Comparison of ENCODE assay signal across 27 cellular contexts in the genomic region with DNA sequence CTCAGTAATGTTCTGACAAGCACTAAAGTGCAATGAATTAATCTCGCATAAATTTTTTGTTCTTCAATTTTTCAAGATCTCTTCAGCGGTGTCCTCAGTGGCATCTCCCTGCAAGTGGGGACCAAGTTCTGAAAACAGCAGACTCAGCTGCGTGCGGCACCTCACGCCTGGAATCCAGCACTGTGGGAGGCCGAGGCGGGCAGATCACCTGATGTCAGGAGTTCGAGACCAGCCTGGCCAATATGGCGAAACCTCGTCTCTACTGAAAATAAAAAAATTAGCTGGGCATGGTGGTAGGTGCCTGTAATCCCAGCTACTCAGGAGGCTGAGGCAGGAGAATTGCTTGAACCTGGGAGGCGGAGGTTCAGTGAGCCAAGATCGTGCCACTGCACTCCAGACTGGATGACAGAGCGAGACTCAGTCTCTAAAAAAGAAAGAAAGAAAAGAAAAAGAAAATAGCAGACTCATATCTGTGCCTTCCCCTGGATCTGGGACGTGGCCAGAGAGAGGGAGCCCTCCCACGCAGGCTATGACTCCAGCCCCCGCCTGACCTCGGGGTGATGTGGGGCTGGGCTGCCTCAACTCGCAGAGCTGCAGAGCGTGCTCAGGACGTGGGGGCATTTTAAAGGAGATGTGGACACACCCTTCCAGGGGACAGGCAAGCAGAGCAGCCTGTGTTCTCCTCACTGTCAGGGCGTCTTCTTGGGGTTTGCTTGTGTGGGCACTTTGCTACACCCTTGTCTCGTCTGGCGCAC.
DNase-seq lines count a peak whose midpoint lies in the region; ATAC-seq, FAIRE-seq and TF ChIP-seq lines count a peak whose summit lies in the region.
"Had no signal": no experiment of that assay in that cellular context is flagged by ENCODE, and none has a peak within 500 bp of the region (broad histone marks: within the 10 kb centered on the region; RNA-seq: fewer than 3 reads in every experiment).

No MANE protein-coding gene starts in this region.

- TF ChIP-seq POLR2A in K562 (conservative IDR thresholded peaks at IDR 0.05) (no peak), testis (IDR thresholded peaks at IDR 0.05) (no peak), HepG2 (IDR thresholded peaks at IDR 0.05; ENCODE audit: insufficient read depth in 1 of 2, low read depth in 2 of 2, low read length in 2 of 2) (no peak)

- H3K27ac ChIP-seq in HUES6 (ENCODE audit: low read depth, low read length) (no peak overlapping the region), K562 (ENCODE audit: extremely low read depth, low read depth, low read length) (no peak overlapping the region), testis (no peak overlapping the region), HepG2 (ENCODE audit: extremely low read length, insufficient read depth, low read length) (no peak overlapping the region)
- H3K27ac ChIP-seq: breast epithelium, colonic mucosa, esophagus squamous epithelium, neutrophil, RWPE1, thyroid gland had no signal

- peaks cover 60% of the 10 kb centered on the region for H3K27me3 Mint-ChIP-seq in nephron progenitor cell (ENCODE audit: low read depth, poor library complexity)
- H3K27me3 Mint-ChIP-seq: activated CD4-positive, alpha-beta T cell treated with anti-CD3 and anti-CD28 coated beads for 36 hours had no signal

- DNase-seq in K562 (ENCODE audit: extremely low read depth in 1 of 4, low spot score in 3 of 4) = peak; percentile 19 to 49 (median 40)
- DNase-seq in nephron progenitor cell = no peak
- DNase-seq in testis = peak; percentile 81
- no peak for DNase-seq in epidermal melanocyte (ENCODE audit: insufficient read length, low spot score)
- DNase-seq in HepG2 (ENCODE audit: low spot score) = no peak
- DNase-seq: activated CD4-positive, alpha-beta T cell treated with anti-CD3 and anti-CD28 coated beads for 36 hours; activated naive CD4-positive, alpha-beta T cell treated with anti-CD3 and anti-CD28 coated beads, Interleukin-2, amount 10 ng/mL, durations not matched to agents 7 days and 5 days; activated T-cell treated with anti-CD3 and anti-CD28 coated beads, Interleukin-2, amount 50 U/mL, for 48 hours; AML-193; amniotic stem cell; CD8-positive, alpha-beta memory T cell; colonic mucosa; DMS53; esophagus squamous epithelium; hippocampal formation; NCI-H187; stimulated activated CD4-positive, alpha-beta T cell treated with anti-CD3 and anti-CD28 coated beads, Interleukin-4, amount 100 ng/mL, for 4 hours; stimulated activated naive CD8-positive, alpha-beta T cell treated with anti-CD3 and anti-CD28 coated beads, Interleukin-15, Interleukin-2, amounts not matched to agents 100 U/mL and 50 U/mL, for 24 hours had no signal

- no peak overlapping the region for H3K27ac Mint-ChIP-seq in nephron progenitor cell
- H3K27ac Mint-ChIP-seq: activated CD4-positive, alpha-beta T cell treated with anti-CD3 and anti-CD28 coated beads for 36 hours; activated naive CD4-positive, alpha-beta T cell treated with anti-CD3 and anti-CD28 coated beads, Interleukin-2, amount 10 ng/mL, durations not matched to agents 7 days and 5 days; T-helper 1 cell treated with Interleukin-12 subunit alpha and Interleukin-12 subunit beta and Interleukin-4 antibody, amounts not matched to agents 30 μg/mL and 1 μg/mL, for 36 hours had no signal

- FAIRE-seq in K562 (lab: Jason Lieb, UNC) (peak; percentile 46), HepG2 (lab: Jason Lieb, UNC) (no peak)
- FAIRE-seq: frontal cortex, G401.6 had no signal

- TF ChIP-seq RAD21 in K562 (CRISPR knock-in tag; conservative IDR thresholded peaks at IDR 0.05 in 1 of 2, IDR thresholded peaks at IDR 0.05 in 1 of 2) (no peak), HepG2 (CRISPR knock-in tag; IDR thresholded peaks at IDR 0.05) (no peak)

- H3K9ac ChIP-seq in HUES6 (ENCODE audit: low read length) (no peak overlapping the region), K562 (ENCODE audit: insufficient read depth in 1 of 2, low read depth in 2 of 2, low read length in 2 of 2) (peak overlapping the region in 1 of 2 experiments; percentile 79; a peak in 2 of 4 replicates), HepG2 (ENCODE audit: insufficient read depth, low read depth, low read length) (no peak overlapping the region)

- H3K36me3 ChIP-seq in HUES6 (ENCODE audit: control insufficient read depth, insufficient read depth, low read length) (no peaks in the 10 kb centered on the region), K562 (ENCODE audit: control insufficient read depth, insufficient read depth, low read length) (0 out of 3 replicates have a peak, but pooled peaks cover 3% of the 10 kb centered on the region), testis (ENCODE audit: low read depth, missing control alignments) (no peaks in the 10 kb centered on the region), HepG2 (replicated peaks in 1 of 2; ENCODE audit: control insufficient read depth in 1 of 2, insufficient read depth in 2 of 2, low read length in 2 of 2) (no peaks in the 10 kb centered on the region)
- H3K36me3 ChIP-seq: breast epithelium, colonic mucosa, esophagus squamous epithelium, neutrophil, thyroid gland had no signal

- no TSS peak for BruUV-seq in K562 (replicated peaks; lab: Mats Ljungman, UMichigan)
- BruUV-seq in HepG2 (replicated peaks; lab: Mats Ljungman, UMichigan) = no TSS peak

- H3K4me1 Mint-ChIP-seq in nephron progenitor cell = peaks cover 40% of the 10 kb centered on the region
- H3K4me1 Mint-ChIP-seq: activated CD4-positive, alpha-beta T cell treated with anti-CD3 and anti-CD28 coated beads for 36 hours; activated naive CD4-positive, alpha-beta T cell treated with anti-CD3 and anti-CD28 coated beads, Interleukin-2, amount 10 ng/mL, durations not matched to agents 7 days and 5 days; CD8-positive, alpha-beta memory T cell had no signal

- H2AFZ ChIP-seq in K562 (ENCODE audit: low read depth, low read length) (no peak overlapping the region), HepG2 (ENCODE audit: low read length) (no peak overlapping the region)

- H3K9me3 ChIP-seq in HUES6 (ENCODE audit: control insufficient read depth, insufficient read depth, low read depth, low read length) (peaks cover 12% of the 10 kb centered on the region; the same call in 1 of the 2 replicates), K562 (replicated peaks; ENCODE audit: control insufficient read depth, insufficient read depth, low read depth, low read length) (no peaks in the 10 kb centered on the region), testis (no peaks in the 10 kb centered on the region), HepG2 (ENCODE audit: low read length) (peaks cover 12% of the 10 kb centered on the region; the same call in 1 of the 2 replicates)
- H3K9me3 ChIP-seq: breast epithelium, colonic mucosa, esophagus squamous epithelium, neutrophil, thyroid gland had no signal

- peak overlapping the region; percentile 34; the same call in 1 of the 2 replicates for H3K4me3 ChIP-seq in HUES6 (ENCODE audit: low read depth, low read length)
- H3K4me3 ChIP-seq in K562 = no peak overlapping the region
- no peak overlapping the region for H3K4me3 ChIP-seq in testis
- no peak overlapping the region for H3K4me3 ChIP-seq in HepG2 (replicated peaks in 1 of 3; ENCODE audit: insufficient read depth in 1 of 3, low read depth in 2 of 3, low read length in 3 of 3)
- H3K4me3 ChIP-seq: colonic mucosa had no signal

- H3K4me1 ChIP-seq in HUES6 (ENCODE audit: control insufficient read depth, insufficient read depth, low read length) (peaks cover 30% of the 10 kb centered on the region), K562 (replicated peaks in 1 of 2; ENCODE audit: control insufficient read depth in 2 of 2, insufficient read depth in 2 of 2, low read length in 2 of 2) (peaks cover 10 to 25% of the 10 kb centered on the region in 2 experiments; a peak in 4 of 5 replicates), testis (peaks cover 4% of the 10 kb centered on the region), HepG2 (ENCODE audit: insufficient read depth, low read length) (no peaks in the 10 kb centered on the region)
- H3K4me1 ChIP-seq: colonic mucosa had no signal

- ATAC-seq in K562 (peak; percentile 85), HG03039 (IDR thresholded peaks at IDR 0.05; ENCODE audit: unreplicated experiment) (no peak), HepG2 (no peak)
- ATAC-seq: activated CD4-positive, alpha-beta T cell treated with anti-CD3 and anti-CD28 coated beads for 36 hours; stimulated activated naive CD8-positive, alpha-beta T cell treated with anti-CD3 and anti-CD28 coated beads, Interleukin-15, Interleukin-2, amounts not matched to agents 100 U/mL and 50 U/mL, for 24 hours had no signal

- intact Hi-C loops in K562 (cut with micrococcal nuclease) = no loop called here
- intact Hi-C loops in testis (cut with DNase I; ENCODE audit: low total_unique reads) = no loop called here
- intact Hi-C loops in HepG2 (cut with micrococcal nuclease; ENCODE audit: unreplicated experiment) = no loop called here

- H3K9me3 Mint-ChIP-seq in nephron progenitor cell = peaks cover 17% of the 10 kb centered on the region

- H4K20me1 ChIP-seq in K562 (replicated peaks; ENCODE audit: control insufficient read depth, insufficient read depth, low read length) (peaks cover 45% of the 10 kb centered on the region), HepG2 (ENCODE audit: insufficient read depth, low read length) (no peaks in the 10 kb centered on the region)

- CTCF ChIA-PET in K562 (lab: Yijun Ruan, JAX; ENCODE audit: low intra/inter-chr PET ratio) = no interaction called here
- CTCF ChIA-PET in HepG2 (lab: Yijun Ruan, JAX; ENCODE audit: low intra/inter-chr PET ratio, low total read pairs) = no interaction called here

- H3K79me2 ChIP-seq in K562 (ENCODE audit: control insufficient read depth, insufficient read depth, low read length) (peaks cover 9% of the 10 kb centered on the region; the same call in 2 of the 3 replicates), HepG2 (ENCODE audit: insufficient read depth, low read length) (no peaks in the 10 kb centered on the region)

- H3K4me2 ChIP-seq in K562 (ENCODE audit: insufficient read depth, low read length) = peak overlapping the region; percentile 50
- H3K4me2 ChIP-seq in HepG2 (ENCODE audit: low read depth, low read length) = no peak overlapping the region

- H3K27me3 ChIP-seq in HUES6 (ENCODE audit: control insufficient read depth, insufficient read depth, low read length) (peaks cover 9% of the 10 kb centered on the region; the same call in 1 of the 2 replicates), K562 (ENCODE audit: control insufficient read depth in 2 of 2, insufficient read depth in 2 of 2, low read length in 2 of 2) (no peaks in the 10 kb centered on the region), testis (no peaks in the 10 kb centered on the region), HepG2 (ENCODE audit: control insufficient read depth in 1 of 2, insufficient read depth in 2 of 2, low read length in 2 of 2) (peaks cover 3 to 36% of the 10 kb centered on the region in 2 experiments; a peak in 4 of 5 replicates)
- H3K27me3 ChIP-seq: thyroid gland had no signal

- H3K4me3 Mint-ChIP-seq in nephron progenitor cell = peak overlapping the region; percentile 74
- H3K4me3 Mint-ChIP-seq: activated CD4-positive, alpha-beta T cell treated with anti-CD3 and anti-CD28 coated beads for 36 hours; activated naive CD4-positive, alpha-beta T cell treated with anti-CD3 and anti-CD28 coated beads, Interleukin-2, amount 10 ng/mL, durations not matched to agents 7 days and 5 days; T-helper 1 cell treated with Interleukin-12 subunit alpha and Interleukin-12 subunit beta and Interleukin-4 antibody, amounts not matched to agents 30 μg/mL and 1 μg/mL, for 36 hours had no signal

- in situ Hi-C loops in K562 (cut with MboI) (no loop called here), HepG2 (cut with HindIII; ENCODE audit: extremely low pct_ligation_motif_present, low pct_unique_long_range_greater_than_20kb) (no loop called here)

- WGBS in K562 (ENCODE audit: insufficient coverage, low coverage, missing lambda C conversion rate) = 60% methylated on average over 15 of the region's 23 CpGs
- WGBS in testis, 2 donors = 41 to 44% methylated on average over 23 of the region's 23 CpGs
- 37% methylated on average over 17 of the region's 23 CpGs for WGBS in HepG2 (ENCODE audit: low lambda C conversion rate)

- POLR2A ChIA-PET in K562 (lab: Yijun Ruan, JAX) (interaction anchor here (0.6 kb wide), 1 partner anchor 17 kb away, joined by 3 read pairs; no protein-coding TSS in a partner anchor), HepG2 (lab: Yijun Ruan, JAX) (no interaction called here)

- H3K36me3 Mint-ChIP-seq in nephron progenitor cell (ENCODE audit: low read depth) = peaks cover 8% of the 10 kb centered on the region
- H3K36me3 Mint-ChIP-seq: activated naive CD4-positive, alpha-beta T cell treated with anti-CD3 and anti-CD28 coated beads, Interleukin-2, amount 10 ng/mL, durations not matched to agents 7 days and 5 days had no signal

- TF ChIP-seq CTCF in K562 (IDR thresholded peaks at IDR 0.05 in 2 of 3, conservative IDR thresholded peaks at IDR 0.05 in 1 of 3; ENCODE audit: insufficient read depth in 2 of 3, low read depth in 1 of 3, low read length in 3 of 3) (no peak), nephron progenitor cell (IDR thresholded peaks at IDR 0.05) (no peak), testis (IDR thresholded peaks at IDR 0.05) (no peak), HepG2 (CRISPR knock-in tag; IDR thresholded peaks at IDR 0.05) (no peak)

- H3K9me1 ChIP-seq in K562 (ENCODE audit: control insufficient read depth, insufficient read depth, low read length) = peaks cover 3% of the 10 kb centered on the region

- TF ChIP-seq EP300 in K562 (IDR thresholded peaks at IDR 0.05; ENCODE audit: low read length) (no peak), HepG2 (IDR thresholded peaks at IDR 0.05; ENCODE audit: low read depth in 2 of 2, low read length in 2 of 2) (no peak), HepG2 (CRISPR knock-in tag; IDR thresholded peaks at IDR 0.05; ENCODE audit: borderline replicate concordance) (no peak)

Comparison
In these comparisons a context has a peak if more than half of its experiments do, and no peak if none do; other contexts are left out.
1. DNase-seq: peak in K562 (4 of 4) and testis (single experiment); none in nephron progenitor cell (single experiment), epidermal melanocyte (single experiment) and HepG2 (single experiment).